Comparison of ENCODE assay signal across 1 cellular context in the genomic region with DNA sequence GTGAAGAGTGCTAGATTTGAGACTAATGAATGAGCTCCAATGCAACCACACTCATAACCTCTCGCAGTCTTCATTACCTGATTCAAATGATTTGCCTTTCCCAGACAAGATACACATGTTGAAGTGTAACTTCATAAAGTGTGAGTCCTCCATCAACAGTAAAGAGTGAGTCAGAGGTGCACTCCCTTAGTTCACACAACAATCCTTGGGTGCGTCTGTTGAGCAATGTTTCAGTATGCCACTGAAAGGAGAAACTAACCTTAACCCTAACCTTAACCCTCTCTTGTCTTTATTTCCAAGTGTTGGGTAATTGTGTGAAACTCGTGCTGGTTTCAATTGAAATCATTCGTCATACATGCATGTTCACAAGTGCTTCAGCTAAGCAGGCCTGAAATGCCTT.
TF ChIP-seq lines count a peak whose summit lies in the region.

No MANE protein-coding gene starts in this region.

TF ChIP-seq in A549, 52 proteins besides CTCF, POLR2A, EP300 and RAD21 (continued from another document):
- TF ChIP-seq, protein P1, sequence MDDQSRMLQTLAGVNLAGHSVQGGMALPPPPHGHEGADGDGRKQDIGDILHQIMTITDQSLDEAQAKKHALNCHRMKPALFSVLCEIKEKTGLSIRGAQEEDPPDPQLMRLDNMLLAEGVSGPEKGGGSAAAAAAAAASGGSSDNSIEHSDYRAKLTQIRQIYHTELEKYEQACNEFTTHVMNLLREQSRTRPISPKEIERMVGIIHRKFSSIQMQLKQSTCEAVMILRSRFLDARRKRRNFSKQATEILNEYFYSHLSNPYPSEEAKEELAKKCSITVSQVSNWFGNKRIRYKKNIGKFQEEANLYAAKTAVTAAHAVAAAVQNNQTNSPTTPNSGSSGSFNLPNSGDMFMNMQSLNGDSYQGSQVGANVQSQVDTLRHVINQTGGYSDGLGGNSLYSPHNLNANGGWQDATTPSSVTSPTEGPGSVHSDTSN (IDR thresholded peaks at IDR 0.05): no peak
- no peak for TF ChIP-seq EHMT2 (IDR thresholded peaks at IDR 0.05; ENCODE audit: low read depth)
- no peak for TF ChIP-seq NFE2L2 (conservative IDR thresholded peaks at IDR 0.05; ENCODE audit: low read length)
- TF ChIP-seq EHF (CRISPR knock-in tag; IDR thresholded peaks at IDR 0.05): no peak
- TF ChIP-seq, protein P2, sequence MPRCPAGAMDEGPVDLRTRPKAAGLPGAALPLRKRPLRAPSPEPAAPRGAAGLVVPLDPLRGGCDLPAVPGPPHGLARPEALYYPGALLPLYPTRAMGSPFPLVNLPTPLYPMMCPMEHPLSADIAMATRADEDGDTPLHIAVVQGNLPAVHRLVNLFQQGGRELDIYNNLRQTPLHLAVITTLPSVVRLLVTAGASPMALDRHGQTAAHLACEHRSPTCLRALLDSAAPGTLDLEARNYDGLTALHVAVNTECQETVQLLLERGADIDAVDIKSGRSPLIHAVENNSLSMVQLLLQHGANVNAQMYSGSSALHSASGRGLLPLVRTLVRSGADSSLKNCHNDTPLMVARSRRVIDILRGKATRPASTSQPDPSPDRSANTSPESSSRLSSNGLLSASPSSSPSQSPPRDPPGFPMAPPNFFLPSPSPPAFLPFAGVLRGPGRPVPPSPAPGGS (IDR thresholded peaks at IDR 0.05): peak; percentile 72; the same call in 1 of the 3 replicates
- no peak for TF ChIP-seq NR3C1 (IDR thresholded peaks at IDR 0.05)
- no peak; the same call in 2 of the 3 replicates for TF ChIP-seq SMC3 (IDR thresholded peaks at IDR 0.05)
- TF ChIP-seq, protein P3, sequence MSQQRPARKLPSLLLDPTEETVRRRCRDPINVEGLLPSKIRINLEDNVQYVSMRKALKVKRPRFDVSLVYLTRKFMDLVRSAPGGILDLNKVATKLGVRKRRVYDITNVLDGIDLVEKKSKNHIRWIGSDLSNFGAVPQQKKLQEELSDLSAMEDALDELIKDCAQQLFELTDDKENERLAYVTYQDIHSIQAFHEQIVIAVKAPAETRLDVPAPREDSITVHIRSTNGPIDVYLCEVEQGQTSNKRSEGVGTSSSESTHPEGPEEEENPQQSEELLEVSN (IDR thresholded peaks at IDR 0.05; ENCODE audit: borderline replicate concordance, low read depth): no peak
- TF ChIP-seq MYC (IDR thresholded peaks at IDR 0.05; ENCODE audit: borderline replicate concordance, low read length): no peak
- no peak for TF ChIP-seq CHD4 (IDR thresholded peaks at IDR 0.05; ENCODE audit: borderline replicate concordance)
- peak; percentile 94 to 99 for TF ChIP-seq CEBPB (IDR thresholded peaks at IDR 0.05)
- TF ChIP-seq HOXB5 (CRISPR knock-in tag; IDR thresholded peaks at IDR 0.05): no peak
- TF ChIP-seq RARB (CRISPR knock-in tag; IDR thresholded peaks at IDR 0.05): no peak
- TF ChIP-seq HEYL (CRISPR knock-in tag; IDR thresholded peaks at IDR 0.05): no peak
- TF ChIP-seq, protein P4, sequence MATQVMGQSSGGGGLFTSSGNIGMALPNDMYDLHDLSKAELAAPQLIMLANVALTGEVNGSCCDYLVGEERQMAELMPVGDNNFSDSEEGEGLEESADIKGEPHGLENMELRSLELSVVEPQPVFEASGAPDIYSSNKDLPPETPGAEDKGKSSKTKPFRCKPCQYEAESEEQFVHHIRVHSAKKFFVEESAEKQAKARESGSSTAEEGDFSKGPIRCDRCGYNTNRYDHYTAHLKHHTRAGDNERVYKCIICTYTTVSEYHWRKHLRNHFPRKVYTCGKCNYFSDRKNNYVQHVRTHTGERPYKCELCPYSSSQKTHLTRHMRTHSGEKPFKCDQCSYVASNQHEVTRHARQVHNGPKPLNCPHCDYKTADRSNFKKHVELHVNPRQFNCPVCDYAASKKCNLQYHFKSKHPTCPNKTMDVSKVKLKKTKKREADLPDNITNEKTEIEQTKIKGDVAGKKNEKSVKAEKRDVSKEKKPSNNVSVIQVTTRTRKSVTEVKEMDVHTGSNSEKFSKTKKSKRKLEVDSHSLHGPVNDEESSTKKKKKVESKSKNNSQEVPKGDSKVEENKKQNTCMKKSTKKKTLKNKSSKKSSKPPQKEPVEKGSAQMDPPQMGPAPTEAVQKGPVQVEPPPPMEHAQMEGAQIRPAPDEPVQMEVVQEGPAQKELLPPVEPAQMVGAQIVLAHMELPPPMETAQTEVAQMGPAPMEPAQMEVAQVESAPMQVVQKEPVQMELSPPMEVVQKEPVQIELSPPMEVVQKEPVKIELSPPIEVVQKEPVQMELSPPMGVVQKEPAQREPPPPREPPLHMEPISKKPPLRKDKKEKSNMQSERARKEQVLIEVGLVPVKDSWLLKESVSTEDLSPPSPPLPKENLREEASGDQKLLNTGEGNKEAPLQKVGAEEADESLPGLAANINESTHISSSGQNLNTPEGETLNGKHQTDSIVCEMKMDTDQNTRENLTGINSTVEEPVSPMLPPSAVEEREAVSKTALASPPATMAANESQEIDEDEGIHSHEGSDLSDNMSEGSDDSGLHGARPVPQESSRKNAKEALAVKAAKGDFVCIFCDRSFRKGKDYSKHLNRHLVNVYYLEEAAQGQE (IDR thresholded peaks at IDR 0.05): no peak
- TF ChIP-seq, protein P5, sequence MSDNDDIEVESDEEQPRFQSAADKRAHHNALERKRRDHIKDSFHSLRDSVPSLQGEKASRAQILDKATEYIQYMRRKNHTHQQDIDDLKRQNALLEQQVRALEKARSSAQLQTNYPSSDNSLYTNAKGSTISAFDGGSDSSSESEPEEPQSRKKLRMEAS (IDR thresholded peaks at IDR 0.05): peak; percentile 80
- peak; percentile 87 for TF ChIP-seq FOSL2 (IDR thresholded peaks at IDR 0.05)
- peak; percentile 91 for TF ChIP-seq FOSL2 (CRISPR knock-in tag; IDR thresholded peaks at IDR 0.05)
- no peak for TF ChIP-seq HOXB13 (CRISPR knock-in tag; IDR thresholded peaks at IDR 0.05; ENCODE audit: low read depth)
- no peak for TF ChIP-seq CBX2 (IDR thresholded peaks at IDR 0.05; ENCODE audit: borderline replicate concordance, low read depth)
- TF ChIP-seq TP53 (CRISPR knock-in tag; IDR thresholded peaks at IDR 0.05): no peak
- TF ChIP-seq, protein P6, sequence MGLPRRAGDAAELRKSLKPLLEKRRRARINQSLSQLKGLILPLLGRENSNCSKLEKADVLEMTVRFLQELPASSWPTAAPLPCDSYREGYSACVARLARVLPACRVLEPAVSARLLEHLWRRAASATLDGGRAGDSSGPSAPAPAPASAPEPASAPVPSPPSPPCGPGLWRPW (IDR thresholded peaks at IDR 0.05): peak; percentile 55; the same call in 1 of the 2 replicates
TF ChIP-seq in A549: peak in this region for 9.
